ENCODE assay signal across 40 cellular contexts in genomic region chr2:44785433-44785832, GRCh38.
"Had no signal": no experiment of that assay in that cellular context is flagged by ENCODE, and none has a peak within 500 bp of the region (broad histone marks: within the 10 kb centered on the region; RNA-seq: fewer than 3 reads in every experiment).

No MANE protein-coding gene starts in this region.

- H3K27ac ChIP-seq: adrenal gland, ascending aorta, body of pancreas, brain microvascular endothelial cell, breast epithelium, cardiac muscle cell had no signal

- H3K4me3 ChIP-seq: adrenal gland, ascending aorta, body of pancreas, breast epithelium, cardiac muscle cell had no signal

- H3K4me1 Mint-ChIP-seq: activated naive CD4-positive, alpha-beta T cell treated with anti-CD3 and anti-CD28 coated beads, Interleukin-2, amount 10 ng/mL, durations not matched to agents 7 days and 5 days; activated naive CD4-positive, alpha-beta T cell treated with anti-CD3 and anti-CD28 coated beads, Interleukin-2, amount 50 U/mL, for 24 hours; activated naive CD8-positive, alpha-beta T cell treated with anti-CD3 and anti-CD28 coated beads for 36 hours; activated naive CD8-positive, alpha-beta T cell treated with anti-CD3 and anti-CD28 coated beads, Interleukin-2, amount 10 ng/mL, durations not matched to agents 7 days and 5 days; activated naive CD8-positive, alpha-beta T cell treated with anti-CD3 and anti-CD28 coated beads, Interleukin-2, amount 50 U/mL, for 24 hours; activated T-helper 17 cell treated with anti-CD3 and anti-CD28 coated beads, Interleukin-2, amount 50 U/mL, for 72 hours; central memory CD8-positive, alpha-beta T cell had no signal

- H3K4me1 ChIP-seq: adrenal gland, ascending aorta, body of pancreas, breast epithelium had no signal

- H3K27me3 Mint-ChIP-seq: activated naive CD4-positive, alpha-beta T cell treated with anti-CD3 and anti-CD28 coated beads, Interleukin-2, amount 10 ng/mL, durations not matched to agents 7 days and 5 days; central memory CD8-positive, alpha-beta T cell had no signal

- H3K9me3 ChIP-seq: adrenal gland, ascending aorta, body of pancreas had no signal

- H3K9me3 Mint-ChIP-seq: activated naive CD4-positive, alpha-beta T cell treated with anti-CD3 and anti-CD28 coated beads, Interleukin-2, amount 10 ng/mL, durations not matched to agents 7 days and 5 days; activated naive CD4-positive, alpha-beta T cell treated with anti-CD3 and anti-CD28 coated beads, Interleukin-2, amount 50 U/mL, for 24 hours; activated naive CD8-positive, alpha-beta T cell treated with anti-CD3 and anti-CD28 coated beads for 36 hours; activated naive CD8-positive, alpha-beta T cell treated with anti-CD3 and anti-CD28 coated beads, Interleukin-2, amount 10 ng/mL, durations not matched to agents 7 days and 5 days; activated naive CD8-positive, alpha-beta T cell treated with anti-CD3 and anti-CD28 coated beads, Interleukin-2, amount 50 U/mL, for 24 hours; activated T-helper 1 cell treated with anti-CD3 and anti-CD28 coated beads, Interleukin-12 subunit alpha, Interleukin-12 subunit beta, Interleukin-2, Interleukin-4 antibody, amounts not matched to agents 30 ng/mL and 10 ng/mL and 1 ng/mL, durations not matched to agents 14 hours and 24 hours and 36 hours; activated T-helper 17 cell treated with anti-CD3 and anti-CD28 coated beads, Interleukin-2, amount 50 U/mL, for 72 hours; activated T-helper 2 cell treated with anti-CD3 and anti-CD28 coated beads, Interferon-gamma antibody, Interleukin-2, Interleukin-4, amounts not matched to agents 10 μg/mL and 5 μg/mL and 100 μg/mL, durations not matched to agents 14 hours and 24 hours and 36 hours; central memory CD8-positive, alpha-beta T cell had no signal

- H3K27me3 ChIP-seq: ascending aorta, body of pancreas, breast epithelium had no signal

- ATAC-seq: activated naive CD4-positive, alpha-beta T cell treated with anti-CD3 and anti-CD28 coated beads, Interleukin-2, amount 50 U/mL, for 72 hours; activated naive CD8-positive, alpha-beta T cell treated with anti-CD3 and anti-CD28 coated beads, Interleukin-2, amount 50 U/mL, for 24 hours; activated T-cell treated with anti-CD3 and anti-CD28 coated beads, Interleukin-2, amount 50 U/mL, for 4 hours; activated T-cell treated with anti-CD3 and anti-CD28 coated beads, Interleukin-2, amount 50 U/mL, for 72 hours; activated T-helper 17 cell treated with anti-CD3 and anti-CD28 coated beads, Interleukin-2, amount 50 U/mL, for 72 hours; body of pancreas had no signal

- H3K27ac Mint-ChIP-seq: activated naive CD4-positive, alpha-beta T cell treated with anti-CD3 and anti-CD28 coated beads for 36 hours; activated naive CD4-positive, alpha-beta T cell treated with anti-CD3 and anti-CD28 coated beads, Interleukin-2, amount 10 ng/mL, durations not matched to agents 7 days and 5 days; activated naive CD4-positive, alpha-beta T cell treated with anti-CD3 and anti-CD28 coated beads, Interleukin-2, amount 50 U/mL, for 24 hours; activated naive CD4-positive, alpha-beta T cell treated with anti-CD3 and anti-CD28 coated beads, Interleukin-2, amount 50 U/mL, for 72 hours; activated naive CD8-positive, alpha-beta T cell; activated naive CD8-positive, alpha-beta T cell treated with anti-CD3 and anti-CD28 coated beads for 36 hours; activated naive CD8-positive, alpha-beta T cell treated with anti-CD3 and anti-CD28 coated beads, Interleukin-2, amount 10 ng/mL, durations not matched to agents 7 days and 5 days; activated naive CD8-positive, alpha-beta T cell treated with anti-CD3 and anti-CD28 coated beads, Interleukin-2, amount 50 U/mL, for 24 hours; activated T-cell treated with anti-CD3 and anti-CD28 coated beads, Interleukin-2, amount 50 U/mL, for 24 hours; activated T-cell treated with anti-CD3 and anti-CD28 coated beads, Interleukin-2, amount 50 U/mL, for 72 hours; activated T-helper 1 cell treated with anti-CD3 and anti-CD28 coated beads, Interleukin-12 subunit alpha, Interleukin-12 subunit beta, Interleukin-2, Interleukin-4 antibody, amounts not matched to agents 30 ng/mL and 10 ng/mL and 1 ng/mL, durations not matched to agents 14 hours and 24 hours and 36 hours; activated T-helper 17 cell treated with anti-CD3 and anti-CD28 coated beads, Interleukin-2, amount 50 U/mL, for 72 hours; activated T-helper 2 cell treated with anti-CD3 and anti-CD28 coated beads, Interferon-gamma antibody, Interleukin-2, Interleukin-4, amounts not matched to agents 10 μg/mL and 5 μg/mL and 100 μg/mL, durations not matched to agents 14 hours and 24 hours and 36 hours; brain had no signal

- H3K36me3 ChIP-seq: adrenal gland, ascending aorta, brain microvascular endothelial cell, breast epithelium, cardiac muscle cell had no signal

- H3K36me3 Mint-ChIP-seq: activated naive CD4-positive, alpha-beta T cell treated with anti-CD3 and anti-CD28 coated beads, Interleukin-2, amount 10 ng/mL, durations not matched to agents 7 days and 5 days had no signal

- DNase-seq: activated effector memory CD4-positive, alpha-beta T cell treated with anti-CD3 and anti-CD28 coated beads, Interleukin-2, amount 50 U/mL, for 16 hours; activated effector memory CD4-positive, alpha-beta T cell treated with Interleukin-2 at 50 U/mL for 16 hours; activated gamma-delta T cell; activated gamma-delta T cell treated with Interleukin-2 at 50 U/mL for 16 hours; activated naive CD4-positive, alpha-beta T cell; activated naive CD4-positive, alpha-beta T cell treated with anti-CD3 and anti-CD28 coated beads for 36 hours; activated naive CD4-positive, alpha-beta T cell treated with anti-CD3 and anti-CD28 coated beads, Interleukin-2, amount 10 ng/mL, durations not matched to agents 7 days and 5 days; activated naive CD4-positive, alpha-beta T cell treated with anti-CD3 and anti-CD28 coated beads, Interleukin-2, amount 50 U/mL, for 16 hours; activated naive CD4-positive, alpha-beta T cell treated with Interleukin-2 at 50 U/mL for 16 hours; activated naive CD8-positive, alpha-beta T cell treated with anti-CD3 and anti-CD28 coated beads for 36 hours; activated naive CD8-positive, alpha-beta T cell treated with anti-CD3 and anti-CD28 coated beads, Interleukin-2, amount 10 ng/mL, durations not matched to agents 7 days and 5 days; activated naive CD8-positive, alpha-beta T cell treated with anti-CD3 and anti-CD28 coated beads, Interleukin-2, amount 50 U/mL, for 24 hours; activated T-cell treated with anti-CD3 and anti-CD28 coated beads, Interleukin-2, amount 50 U/mL, for 1 hour; activated T-cell treated with anti-CD3 and anti-CD28 coated beads, Interleukin-2, amount 50 U/mL, for 24 hours; activated T-cell treated with anti-CD3 and anti-CD28 coated beads, Interleukin-2, amount 50 U/mL, for 4 hours; activated T-cell treated with anti-CD3 and anti-CD28 coated beads, Interleukin-2, amount 50 U/mL, for 48 hours; activated T-cell treated with anti-CD3 and anti-CD28 coated beads, Interleukin-2, amount 50 U/mL, for 72 hours; adrenal gland; amniotic stem cell; amygdala; anterior cingulate cortex; aorta; body of pancreas; brain microvascular endothelial cell; caudate nucleus; central memory CD4-positive, alpha-beta T cell; cerebellar nuclear complex had no signal

- H3K4me3 Mint-ChIP-seq: activated naive CD4-positive, alpha-beta T cell treated with anti-CD3 and anti-CD28 coated beads for 36 hours; activated naive CD4-positive, alpha-beta T cell treated with anti-CD3 and anti-CD28 coated beads, Interleukin-2, amount 10 ng/mL, durations not matched to agents 7 days and 5 days; activated naive CD4-positive, alpha-beta T cell treated with anti-CD3 and anti-CD28 coated beads, Interleukin-2, amount 50 U/mL, for 24 hours; activated naive CD8-positive, alpha-beta T cell; activated naive CD8-positive, alpha-beta T cell treated with anti-CD3 and anti-CD28 coated beads for 36 hours; activated naive CD8-positive, alpha-beta T cell treated with anti-CD3 and anti-CD28 coated beads, Interleukin-2, amount 10 ng/mL, durations not matched to agents 7 days and 5 days; activated naive CD8-positive, alpha-beta T cell treated with anti-CD3 and anti-CD28 coated beads, Interleukin-2, amount 50 U/mL, for 24 hours; activated T-cell treated with anti-CD3 and anti-CD28 coated beads, Interleukin-2, amount 50 U/mL, for 24 hours; activated T-cell treated with anti-CD3 and anti-CD28 coated beads, Interleukin-2, amount 50 U/mL, for 4 hours; activated T-cell treated with anti-CD3 and anti-CD28 coated beads, Interleukin-2, amount 50 U/mL, for 72 hours; activated T-helper 1 cell treated with anti-CD3 and anti-CD28 coated beads, Interleukin-12 subunit alpha, Interleukin-12 subunit beta, Interleukin-2, Interleukin-4 antibody, amounts not matched to agents 30 ng/mL and 10 ng/mL and 1 ng/mL, durations not matched to agents 14 hours and 24 hours and 36 hours; activated T-helper 17 cell treated with anti-CD3 and anti-CD28 coated beads, Interleukin-2, amount 50 U/mL, for 72 hours; brain; central memory CD8-positive, alpha-beta T cell had no signal

- FAIRE-seq: astrocyte, bronchial epithelial cell had no signal
